In genomic region chr12:92136883-92137582, GRCh38 we compare ENCODE assay signal across 1 cellular context.
TF ChIP-seq lines count a peak whose summit lies in the region.

No MANE protein-coding gene starts in this region.

TF ChIP-seq in GM12878, 131 proteins besides CTCF, POLR2A, EP300 and RAD21 (continued from another document and continues in another):
- TF ChIP-seq IRF5 (IDR thresholded peaks at IDR 0.05; ENCODE audit: borderline replicate concordance) = no peak
- TF ChIP-seq NR2F1 (conservative IDR thresholded peaks at IDR 0.05) = no peak
- no peak for TF ChIP-seq CBX5 (IDR thresholded peaks at IDR 0.05; ENCODE audit: low read depth)
- TF ChIP-seq SMAD1 (IDR thresholded peaks at IDR 0.05; ENCODE audit: low read depth, partially characterized antibody) = no peak
- no peak for TF ChIP-seq CHD2 (IDR thresholded peaks at IDR 0.05; ENCODE audit: borderline replicate concordance, low read depth, low read length)
- no peak for TF ChIP-seq TCF3 (IDR thresholded peaks at IDR 0.05; ENCODE audit: borderline replicate concordance, insufficient read depth, low read depth, low read length)
- peak; percentile 26; the same call in 1 of the 2 replicates for TF ChIP-seq GABPA (IDR thresholded peaks at IDR 0.05; ENCODE audit: low read depth)
- 0 out of 2 replicates have a peak, but pooled peaks have one; percentile 26 for TF ChIP-seq ATF2 (IDR thresholded peaks at IDR 0.05; ENCODE audit: low read length)
- TF ChIP-seq TARDBP (IDR thresholded peaks at IDR 0.05; ENCODE audit: borderline replicate concordance) = no peak
- no peak for TF ChIP-seq CEBPZ (IDR thresholded peaks at IDR 0.05; ENCODE audit: low read depth, low read length)
- TF ChIP-seq SKIL (IDR thresholded peaks at IDR 0.05; ENCODE audit: low read depth, poor library complexity, severe bottlenecking) = peak; percentile 15
- TF ChIP-seq NR2C1 (IDR thresholded peaks at IDR 0.05) = no peak
- TF ChIP-seq ZBTB4 (CRISPR knock-in tag; IDR thresholded peaks at IDR 0.05) = no peak
- no peak for TF ChIP-seq ZNF622 (IDR thresholded peaks at IDR 0.05)
- TF ChIP-seq ZNF592 (IDR thresholded peaks at IDR 0.05) = no peak
- TF ChIP-seq MTA2 (IDR thresholded peaks at IDR 0.05; ENCODE audit: low read depth) = no peak
- TF ChIP-seq ZBTB33 (IDR thresholded peaks at IDR 0.05) = no peak
- no peak for TF ChIP-seq TCF12 (IDR thresholded peaks at IDR 0.05; ENCODE audit: low read depth, low read length)
- TF ChIP-seq BACH1 (IDR thresholded peaks at IDR 0.05; ENCODE audit: borderline replicate concordance) = no peak
- no peak for TF ChIP-seq ESRRA (IDR thresholded peaks at IDR 0.05; ENCODE audit: low read length)
- TF ChIP-seq ASH2L (IDR thresholded peaks at IDR 0.05; ENCODE audit: borderline replicate concordance, low read depth) = no peak
- TF ChIP-seq POU2F2 (IDR thresholded peaks at IDR 0.05; ENCODE audit: borderline replicate concordance, low read depth, low read length) = no peak
- no peak for TF ChIP-seq NRF1 (conservative IDR thresholded peaks at IDR 0.05; ENCODE audit: low read depth, low read length)
- no peak for TF ChIP-seq BCLAF1 (IDR thresholded peaks at IDR 0.05)
- TF ChIP-seq MEF2B (IDR thresholded peaks at IDR 0.05; ENCODE audit: partially characterized antibody, poor library complexity, severe bottlenecking) = no peak
- TF ChIP-seq PRDM15 (CRISPR knock-in tag; IDR thresholded peaks at IDR 0.05) = no peak
- no peak for TF ChIP-seq NFYA (IDR thresholded peaks at IDR 0.05; ENCODE audit: borderline replicate concordance, low read depth, low read length)
- TF ChIP-seq RAD51 (IDR thresholded peaks at IDR 0.05) = 0 out of 2 replicates have a peak, but pooled peaks have one; percentile 1
- TF ChIP-seq CREM (IDR thresholded peaks at IDR 0.05; ENCODE audit: low read depth) = peak; percentile 71
